8 cellular contexts compared by ENCODE assay signal in the genomic region with DNA sequence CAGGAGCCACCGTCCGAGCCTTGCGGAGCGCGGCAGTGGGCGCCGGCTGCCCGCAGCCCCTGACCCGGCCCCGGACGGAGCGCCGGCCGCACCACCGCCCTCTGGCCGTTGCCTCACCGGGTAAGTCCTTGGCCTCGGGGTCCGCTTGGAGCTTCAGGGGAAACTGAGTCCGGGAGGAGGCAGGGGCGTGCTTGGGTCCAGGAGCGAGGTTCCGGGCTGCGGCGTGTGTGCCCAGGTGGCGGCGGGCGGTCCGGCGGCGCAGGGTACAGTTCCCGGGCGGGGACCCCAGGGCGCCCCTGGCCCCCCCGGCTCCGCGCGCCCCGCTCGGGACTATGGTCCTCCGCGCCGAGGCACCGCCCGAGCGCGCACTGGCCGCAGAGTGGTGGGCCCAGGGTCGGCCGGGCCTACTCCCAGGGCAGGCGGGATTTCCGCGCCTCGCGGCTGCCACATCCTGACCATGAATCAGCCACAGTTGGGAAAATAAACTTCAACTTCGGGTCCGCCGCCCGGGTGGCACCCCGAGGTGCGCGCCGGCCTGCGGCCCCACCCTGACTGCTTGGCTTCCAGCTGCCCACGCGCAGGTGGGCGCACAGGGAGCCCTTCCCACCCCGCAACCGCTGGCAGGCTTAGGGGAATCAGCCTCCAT. TPM values are rescaled to one million over a fixed set of nuclear protein-coding genes. Genes with fewer than 3 reads are reported as not detected.
A peak's percentile ranks its signal among the peaks of the same experiment; 100 is the strongest.
DNase-seq lines count a peak whose midpoint lies in the region; ATAC-seq and TF ChIP-seq lines count a peak whose summit lies in the region.

No MANE protein-coding gene starts in this region.

- H3K27ac Mint-ChIP-seq in chondrocyte (ENCODE audit: unreplicated experiment) = peak overlapping the region; percentile 54
- H3K27ac Mint-ChIP-seq in mesothelial cell of epicardium = no peak overlapping the region

- no peak overlapping the region for H3K27ac ChIP-seq in MM.1S (ENCODE audit: low read length)

- H3K4me1 ChIP-seq in MM.1S (ENCODE audit: low read length) = no peaks in the 10 kb centered on the region

- no peaks in the 10 kb centered on the region for H3K36me3 ChIP-seq in MM.1S (replicated peaks; ENCODE audit: insufficient read depth, low read length)

- peak overlapping the region; percentile 66 for H3K4me3 ChIP-seq in MM.1S (ENCODE audit: low read length)

- H3K27me3 ChIP-seq in MM.1S (replicated peaks; ENCODE audit: insufficient read depth, low read length) = no peaks in the 10 kb centered on the region; the same call in 1 of the 2 replicates

- H3K79me2 ChIP-seq in MM.1S (ENCODE audit: low read length) = peaks cover 12% of the 10 kb centered on the region

- H3K4me1 Mint-ChIP-seq in chondrocyte (ENCODE audit: low read depth) (peaks cover 54% of the 10 kb centered on the region), mesothelial cell of epicardium (peaks cover 40% of the 10 kb centered on the region)

- no peaks in the 10 kb centered on the region for H3K9me3 Mint-ChIP-seq in chondrocyte (ENCODE audit: low read depth)
- H3K9me3 Mint-ChIP-seq in mesothelial cell of epicardium = no peaks in the 10 kb centered on the region

- no peaks in the 10 kb centered on the region for H4K20me1 ChIP-seq in MM.1S (ENCODE audit: insufficient read depth, low read length)

- H3K4me3 Mint-ChIP-seq in chondrocyte (ENCODE audit: unreplicated experiment) (peak overlapping the region; percentile 77), mesothelial cell of epicardium (peak overlapping the region; percentile 66)

- no peak for TF ChIP-seq CTCF in MM.1S (IDR thresholded peaks at IDR 0.05; ENCODE audit: low read length)
- TF ChIP-seq CTCF in chondrocyte (IDR thresholded peaks at IDR 0.05) = no peak
- no peak for TF ChIP-seq CTCF in mesothelial cell of epicardium (IDR thresholded peaks at IDR 0.05; ENCODE audit: unreplicated experiment)

- H3K4me2 ChIP-seq in MM.1S (ENCODE audit: low read depth, low read length) = peak overlapping the region; percentile 67; the same call in 1 of the 2 replicates

- H3K27me3 Mint-ChIP-seq in chondrocyte (ENCODE audit: low read depth) (no peaks in the 10 kb centered on the region), mesothelial cell of epicardium (ENCODE audit: low read depth) (no peaks in the 10 kb centered on the region)

- H3F3A ChIP-seq in MM.1S (ENCODE audit: insufficient read depth, low read length) = no peaks in the 10 kb centered on the region

- DNase-seq in EL (peak; percentile 40), MM.1S (no peak), chondrocyte (ENCODE audit: low spot score) (no peak), mesothelial cell of epicardium (ENCODE audit: low spot score in 2 of 2, unreplicated experiment in 2 of 2) (no peak), superior temporal gyrus (ENCODE audit: extremely low spot score) (no peak), NCI-H128 (lab: John Stamatoyannopoulos, UW; ENCODE audit: unreplicated experiment) (no peak)

- H3K9me2 ChIP-seq in MM.1S (replicated peaks; ENCODE audit: insufficient read depth, low read length) = no peaks in the 10 kb centered on the region

- peak overlapping the region; percentile 45; the same call in 1 of the 2 replicates for H3K9ac ChIP-seq in MM.1S (ENCODE audit: low read length)

- H3K9me3 ChIP-seq in MM.1S (replicated peaks; ENCODE audit: insufficient read depth, low read length) = no peaks in the 10 kb centered on the region

- no peak overlapping the region for H2AFZ ChIP-seq in MM.1S (ENCODE audit: low read length)

- H3K36me3 Mint-ChIP-seq in chondrocyte (ENCODE audit: low read depth) = no peaks in the 10 kb centered on the region
- no peaks in the 10 kb centered on the region for H3K36me3 Mint-ChIP-seq in mesothelial cell of epicardium

- ATAC-seq in GM18861 (IDR thresholded peaks at IDR 0.05; ENCODE audit: unreplicated experiment) (no peak), GM19351 (IDR thresholded peaks at IDR 0.05; ENCODE audit: unreplicated experiment) (no peak)

RNA-seq across cellular contexts. Expression of a gene that starts 0.3 kb away (rescaled TPM):
- 117 to 152 TPM (median 121 TPM) in 3 replicates for total RNA-seq in chondrocyte
- 90.2 to 92.8 TPM (median 92.5 TPM) in 3 replicates for total RNA-seq in mesothelial cell of epicardium

RNA-seq across cellular contexts. Expression of a gene that starts 34.3 kb away (rescaled TPM):
- total RNA-seq in chondrocyte (7.1 to 9.9 TPM (median 7.9 TPM) in 3 replicates), mesothelial cell of epicardium (14.1 to 17.1 TPM (median 14.4 TPM) in 3 replicates)
